In genomic region chr19:41398603-41399002, GRCh38 we compare ENCODE assay signal across 8 cellular contexts. TPM values are rescaled to one million over a fixed set of nuclear protein-coding genes. Genes with fewer than 3 reads are reported as not detected.
DNase-seq lines count a peak whose midpoint lies in the region; ATAC-seq lines count a peak whose summit lies in the region.

No MANE protein-coding gene starts in this region.

- POLR2A ChIA-PET in activated CD4-positive, alpha-beta memory T cell treated with anti-CD3 and anti-CD28 coated beads for 36 hours (lab: Charles Lee), result interaction anchor here (0.6 kb wide), 2 partner anchors 42 to 211 kb away, joined by 3 to 4 read pairs; no protein-coding TSS in a partner anchor

- no peak for ATAC-seq in stimulated activated memory B cell treated with anti-CD40 and anti-IgM and Interleukin-4, amounts not matched to agents 10 μg/mL and 1 μg/mL and 100 μg/mL, for 72 hours
- no peak for ATAC-seq in GM19023 (IDR thresholded peaks at IDR 0.05; ENCODE audit: unreplicated experiment)
- ATAC-seq in HG02588 (IDR thresholded peaks at IDR 0.05; ENCODE audit: unreplicated experiment), result no peak

- intact Hi-C loops in activated CD4-positive, alpha-beta memory T cell treated with anti-CD3 and anti-CD28 coated beads for 36 hours (cut with micrococcal nuclease), result no loop called here

- CTCF ChIA-PET in activated CD4-positive, alpha-beta memory T cell treated with anti-CD3 and anti-CD28 coated beads for 36 hours (lab: Charles Lee), result interaction anchor here (0.8 to 1.2 kb wide), 3 partner anchors 33 to 199 kb away, joined by 3 to 4 read pairs (median 3); partner anchors contain the start of gene DMAC2

- DNase-seq in NCI-H748 (lab: John Stamatoyannopoulos, UW; ENCODE audit: unreplicated experiment) (peak; percentile 44), NCI-H748 treated with DMSO at 0.1 percent for 48 hours (lab: John Stamatoyannopoulos, UW) (no peak), HuH-7.5 (ENCODE audit: low spot score) (no peak)
- no peak for DNase-seq in activated CD4-positive, alpha-beta memory T cell treated with anti-CD3 and anti-CD28 coated beads for 36 hours

- H3K36me3 Mint-ChIP-seq in activated CD4-positive, alpha-beta memory T cell treated with anti-CD3 and anti-CD28 coated beads for 36 hours, result peaks cover 4% of the 10 kb centered on the region
- H3K36me3 Mint-ChIP-seq in stimulated activated memory B cell treated with anti-CD40 and anti-IgM and Interleukin-4, amounts not matched to agents 10 μg/mL and 1 μg/mL and 100 μg/mL, for 72 hours, result peaks cover 16% of the 10 kb centered on the region

- H3K4me1 Mint-ChIP-seq in activated CD4-positive, alpha-beta memory T cell treated with anti-CD3 and anti-CD28 coated beads for 36 hours (ENCODE audit: low read depth), result peaks cover 41% of the 10 kb centered on the region
- peaks cover 64% of the 10 kb centered on the region for H3K4me1 Mint-ChIP-seq in stimulated activated memory B cell treated with anti-CD40 and anti-IgM and Interleukin-4, amounts not matched to agents 10 μg/mL and 1 μg/mL and 100 μg/mL, for 72 hours

- H3K4me3 Mint-ChIP-seq in activated CD4-positive, alpha-beta memory T cell treated with anti-CD3 and anti-CD28 coated beads for 36 hours, result peak overlapping the region; percentile 96
- H3K4me3 Mint-ChIP-seq in stimulated activated memory B cell treated with anti-CD40 and anti-IgM and Interleukin-4, amounts not matched to agents 10 μg/mL and 1 μg/mL and 100 μg/mL, for 72 hours, result peak overlapping the region; percentile 99

- no peaks in the 10 kb centered on the region for H3K27me3 Mint-ChIP-seq in activated CD4-positive, alpha-beta memory T cell treated with anti-CD3 and anti-CD28 coated beads for 36 hours
- no peaks in the 10 kb centered on the region for H3K27me3 Mint-ChIP-seq in stimulated activated memory B cell treated with anti-CD40 and anti-IgM and Interleukin-4, amounts not matched to agents 10 μg/mL and 1 μg/mL and 100 μg/mL, for 72 hours

- peak overlapping the region; percentile 87 for H3K4me3 ChIP-seq in iPS-11a (ENCODE audit: low read depth, low read length)

- no peak overlapping the region for H3K27ac Mint-ChIP-seq in activated CD4-positive, alpha-beta memory T cell treated with anti-CD3 and anti-CD28 coated beads for 36 hours
- H3K27ac Mint-ChIP-seq in stimulated activated memory B cell treated with anti-CD40 and anti-IgM and Interleukin-4, amounts not matched to agents 10 μg/mL and 1 μg/mL and 100 μg/mL, for 72 hours, result peak overlapping the region; percentile 99

- no peaks in the 10 kb centered on the region for H3K9me3 Mint-ChIP-seq in activated CD4-positive, alpha-beta memory T cell treated with anti-CD3 and anti-CD28 coated beads for 36 hours
- no peaks in the 10 kb centered on the region for H3K9me3 Mint-ChIP-seq in stimulated activated memory B cell treated with anti-CD40 and anti-IgM and Interleukin-4, amounts not matched to agents 10 μg/mL and 1 μg/mL and 100 μg/mL, for 72 hours

RNA-seq across cellular contexts. Expression of gene BCKDHA, which starts 1.0 kb away (rescaled TPM):
- total RNA-seq in activated CD4-positive, alpha-beta memory T cell treated with anti-CD3 and anti-CD28 coated beads for 36 hours, result 10 to 100 TPM; 17.4 to 23.2 TPM

RNA-seq across cellular contexts. Expression of gene EXOSC5, which starts 1.4 kb away (rescaled TPM):
- total RNA-seq in activated CD4-positive, alpha-beta memory T cell treated with anti-CD3 and anti-CD28 coated beads for 36 hours, result 10 to 100 TPM; 43.0 to 45.5 TPM

RNA-seq across cellular contexts. Expression of gene TMEM91, which starts 22.3 kb away (rescaled TPM):
- total RNA-seq in activated CD4-positive, alpha-beta memory T cell treated with anti-CD3 and anti-CD28 coated beads for 36 hours, result 1 to 10 TPM; 4.5 to 4.6 TPM

RNA-seq across cellular contexts. Expression of gene B3GNT8, which starts 28.6 kb away (rescaled TPM):
- under 1 TPM; 0.55 to 0.68 TPM for total RNA-seq in activated CD4-positive, alpha-beta memory T cell treated with anti-CD3 and anti-CD28 coated beads for 36 hours

RNA-seq across cellular contexts. Expression of gene B9D2, which starts 34.7 kb away (rescaled TPM):
- 1 to 10 TPM; 4.7 to 5.1 TPM for total RNA-seq in activated CD4-positive, alpha-beta memory T cell treated with anti-CD3 and anti-CD28 coated beads for 36 hours
